Comparison of ENCODE assay signal across 28 cellular contexts in genomic region chr18:31666055-31666454, GRCh38.
"Had no signal": no experiment of that assay in that cellular context is flagged by ENCODE, and none has a peak within 500 bp of the region (broad histone marks: within the 10 kb centered on the region; RNA-seq: fewer than 3 reads in every experiment).

No MANE protein-coding gene starts in this region.

- H3K4me3 ChIP-seq: ascending aorta, breast epithelium, cardiac muscle cell, colonic mucosa had no signal

- FAIRE-seq: frontal cortex had no signal

- H3K36me3 ChIP-seq: ascending aorta, breast epithelium, cardiac muscle cell, colonic mucosa had no signal

- DNase-seq: activated CD4-positive, alpha-beta memory T cell treated with anti-CD3 and anti-CD28 coated beads, Interleukin-2, amount 10 ng/mL, durations not matched to agents 7 days and 5 days; activated CD4-positive, alpha-beta T cell treated with anti-CD3 and anti-CD28 coated beads for 1 hour; activated CD4-positive, alpha-beta T cell treated with anti-CD3 and anti-CD28 coated beads for 4 hours; activated CD4-positive, alpha-beta T cell treated with anti-CD3 and anti-CD28 coated beads, Interleukin-2, amount 10 ng/mL, durations not matched to agents 7 days and 5 days; activated CD4-positive, alpha-beta T cell treated with anti-CD3 and anti-CD28 coated beads, Interleukin-2, amount 50 U/mL, for 4 hours; activated CD8-positive, alpha-beta memory T cell treated with anti-CD3 and anti-CD28 coated beads, Interleukin-2, amount 50 U/mL, for 48 hours; activated gamma-delta T cell; activated naive CD4-positive, alpha-beta T cell; activated naive CD4-positive, alpha-beta T cell treated with anti-CD3 and anti-CD28 coated beads, Interleukin-2, amount 10 ng/mL, durations not matched to agents 7 days and 5 days; activated naive CD8-positive, alpha-beta T cell treated with anti-CD3 and anti-CD28 coated beads, Interleukin-2, amount 10 ng/mL, durations not matched to agents 7 days and 5 days; activated T-cell treated with anti-CD3 and anti-CD28 coated beads for 4 hours; activated T-cell treated with anti-CD3 and anti-CD28 coated beads, Interleukin-2, amount 50 U/mL, for 24 hours; activated T-cell treated with anti-CD3 and anti-CD28 coated beads, Interleukin-2, amount 50 U/mL, for 72 hours; central memory CD4-positive, alpha-beta T cell; cerebellar nuclear complex; colonic mucosa; effector CD8-positive, alpha-beta T cell; endodermal cell; foreskin fibroblast; head of caudate nucleus; T-helper 2 cell had no signal

- ATAC-seq: activated naive CD4-positive, alpha-beta T cell treated with anti-CD3 and anti-CD28 coated beads, Interleukin-2, amount 50 U/mL, for 72 hours; activated T-cell treated with anti-CD3 and anti-CD28 coated beads, Interleukin-2, amount 50 U/mL, for 72 hours; esophagus mucosa; WTC11 had no signal

- H3K27me3 ChIP-seq: ascending aorta, breast epithelium, cardiac muscle cell, colonic mucosa had no signal

- H3K9me3 ChIP-seq: ascending aorta, breast epithelium, colonic mucosa had no signal
